ENCODE assay signal across 1 cellular context in the genomic region with DNA sequence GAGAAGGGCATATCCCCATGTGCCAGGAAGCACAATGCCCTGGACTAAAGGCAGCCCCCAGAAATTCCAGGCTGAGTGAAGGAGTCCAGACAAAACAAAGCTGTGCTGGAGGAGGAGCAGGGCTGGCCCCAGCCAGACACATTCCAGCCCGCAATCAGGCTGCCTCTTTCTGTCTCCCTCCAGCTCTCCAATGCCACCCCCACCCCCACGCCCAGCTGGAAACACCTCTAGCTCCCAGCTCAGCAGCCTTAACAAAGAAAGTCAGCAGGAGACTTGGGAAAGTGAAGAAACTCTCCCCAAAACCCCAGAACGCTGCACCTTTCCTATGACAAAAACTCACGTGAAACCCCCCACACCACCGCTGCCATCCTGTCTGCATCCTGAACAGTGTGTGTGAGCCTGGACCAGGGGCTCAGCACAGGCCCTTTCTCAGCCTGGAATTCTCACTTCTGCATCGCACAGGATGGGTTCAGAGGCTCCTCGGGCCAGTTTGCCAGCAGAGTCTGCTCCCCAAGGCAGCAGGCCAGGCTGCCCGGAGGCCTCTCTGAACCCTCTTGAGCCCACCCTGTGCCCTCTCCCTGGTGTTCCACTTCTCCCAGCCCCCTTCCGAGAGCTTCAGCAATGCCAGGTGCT.
TF ChIP-seq lines count a peak whose summit lies in the region.

No MANE protein-coding gene starts in this region.

TF ChIP-seq in SK-N-SH treated with all-trans-retinoic acid at 6 μM for 48 hours, 23 proteins besides CTCF, POLR2A, EP300 and RAD21 (continued from another document):
- TF ChIP-seq, protein P1, sequence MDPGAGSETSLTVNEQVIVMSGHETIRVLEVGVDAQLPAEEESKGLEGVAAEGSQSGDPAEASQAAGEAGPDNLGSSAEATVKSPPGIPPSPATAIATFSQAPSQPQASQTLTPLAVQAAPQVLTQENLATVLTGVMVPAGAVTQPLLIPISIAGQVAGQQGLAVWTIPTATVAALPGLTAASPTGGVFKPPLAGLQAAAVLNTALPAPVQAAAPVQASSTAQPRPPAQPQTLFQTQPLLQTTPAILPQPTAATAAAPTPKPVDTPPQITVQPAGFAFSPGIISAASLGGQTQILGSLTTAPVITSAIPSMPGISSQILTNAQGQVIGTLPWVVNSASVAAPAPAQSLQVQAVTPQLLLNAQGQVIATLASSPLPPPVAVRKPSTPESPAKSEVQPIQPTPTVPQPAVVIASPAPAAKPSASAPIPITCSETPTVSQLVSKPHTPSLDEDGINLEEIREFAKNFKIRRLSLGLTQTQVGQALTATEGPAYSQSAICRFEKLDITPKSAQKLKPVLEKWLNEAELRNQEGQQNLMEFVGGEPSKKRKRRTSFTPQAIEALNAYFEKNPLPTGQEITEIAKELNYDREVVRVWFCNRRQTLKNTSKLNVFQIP (CRISPR knock-in tag; IDR thresholded peaks at IDR 0.05; ENCODE audit: borderline replicate concordance, low read depth): no peak
- no peak for TF ChIP-seq ZNF70 (CRISPR knock-in tag; IDR thresholded peaks at IDR 0.05)
- TF ChIP-seq, protein P2, sequence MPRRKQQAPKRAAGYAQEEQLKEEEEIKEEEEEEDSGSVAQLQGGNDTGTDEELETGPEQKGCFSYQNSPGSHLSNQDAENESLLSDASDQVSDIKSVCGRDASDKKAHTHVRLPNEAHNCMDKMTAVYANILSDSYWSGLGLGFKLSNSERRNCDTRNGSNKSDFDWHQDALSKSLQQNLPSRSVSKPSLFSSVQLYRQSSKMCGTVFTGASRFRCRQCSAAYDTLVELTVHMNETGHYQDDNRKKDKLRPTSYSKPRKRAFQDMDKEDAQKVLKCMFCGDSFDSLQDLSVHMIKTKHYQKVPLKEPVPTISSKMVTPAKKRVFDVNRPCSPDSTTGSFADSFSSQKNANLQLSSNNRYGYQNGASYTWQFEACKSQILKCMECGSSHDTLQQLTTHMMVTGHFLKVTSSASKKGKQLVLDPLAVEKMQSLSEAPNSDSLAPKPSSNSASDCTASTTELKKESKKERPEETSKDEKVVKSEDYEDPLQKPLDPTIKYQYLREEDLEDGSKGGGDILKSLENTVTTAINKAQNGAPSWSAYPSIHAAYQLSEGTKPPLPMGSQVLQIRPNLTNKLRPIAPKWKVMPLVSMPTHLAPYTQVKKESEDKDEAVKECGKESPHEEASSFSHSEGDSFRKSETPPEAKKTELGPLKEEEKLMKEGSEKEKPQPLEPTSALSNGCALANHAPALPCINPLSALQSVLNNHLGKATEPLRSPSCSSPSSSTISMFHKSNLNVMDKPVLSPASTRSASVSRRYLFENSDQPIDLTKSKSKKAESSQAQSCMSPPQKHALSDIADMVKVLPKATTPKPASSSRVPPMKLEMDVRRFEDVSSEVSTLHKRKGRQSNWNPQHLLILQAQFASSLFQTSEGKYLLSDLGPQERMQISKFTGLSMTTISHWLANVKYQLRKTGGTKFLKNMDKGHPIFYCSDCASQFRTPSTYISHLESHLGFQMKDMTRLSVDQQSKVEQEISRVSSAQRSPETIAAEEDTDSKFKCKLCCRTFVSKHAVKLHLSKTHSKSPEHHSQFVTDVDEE (CRISPR knock-in tag; IDR thresholded peaks at IDR 0.05): no peak
- no peak for TF ChIP-seq RARB (CRISPR knock-in tag; IDR thresholded peaks at IDR 0.05)
- no peak for TF ChIP-seq BACH2 (CRISPR knock-in tag; IDR thresholded peaks at IDR 0.05; ENCODE audit: borderline replicate concordance)
- no peak for TF ChIP-seq CSDC2 (CRISPR knock-in tag; IDR thresholded peaks at IDR 0.05)
- no peak for TF ChIP-seq TOX (CRISPR knock-in tag; IDR thresholded peaks at IDR 0.05; ENCODE audit: borderline replicate concordance)
- no peak for TF ChIP-seq ZNF565 (CRISPR knock-in tag; conservative IDR thresholded peaks at IDR 0.05; ENCODE audit: low read depth)
